Comparison of ENCODE assay signal across 1 cellular context in the genomic region with DNA sequence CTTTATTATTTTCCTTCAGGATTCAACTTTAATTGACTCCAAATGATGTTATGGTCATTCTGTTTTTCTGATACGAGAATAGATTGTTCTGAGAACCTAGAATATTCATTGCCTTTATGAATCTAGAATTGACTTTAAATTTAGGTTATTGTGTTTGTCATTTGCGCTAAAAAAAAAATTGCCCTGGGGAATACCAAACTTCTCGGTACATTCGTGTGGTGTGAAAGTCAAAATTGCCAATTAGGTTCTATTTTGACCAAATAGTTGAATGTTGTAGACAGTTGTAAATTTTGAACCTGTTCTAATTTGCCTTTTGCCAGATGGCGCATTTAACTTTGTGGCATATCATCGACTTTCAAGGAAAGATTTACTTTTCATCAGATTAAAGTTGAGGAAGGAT.
TF ChIP-seq lines count a peak whose summit lies in the region.

No MANE protein-coding gene starts in this region.

TF ChIP-seq in neural cell, 6 proteins besides CTCF, POLR2A, EP300 and RAD21 (continued from another document):
- TF ChIP-seq, protein P1, sequence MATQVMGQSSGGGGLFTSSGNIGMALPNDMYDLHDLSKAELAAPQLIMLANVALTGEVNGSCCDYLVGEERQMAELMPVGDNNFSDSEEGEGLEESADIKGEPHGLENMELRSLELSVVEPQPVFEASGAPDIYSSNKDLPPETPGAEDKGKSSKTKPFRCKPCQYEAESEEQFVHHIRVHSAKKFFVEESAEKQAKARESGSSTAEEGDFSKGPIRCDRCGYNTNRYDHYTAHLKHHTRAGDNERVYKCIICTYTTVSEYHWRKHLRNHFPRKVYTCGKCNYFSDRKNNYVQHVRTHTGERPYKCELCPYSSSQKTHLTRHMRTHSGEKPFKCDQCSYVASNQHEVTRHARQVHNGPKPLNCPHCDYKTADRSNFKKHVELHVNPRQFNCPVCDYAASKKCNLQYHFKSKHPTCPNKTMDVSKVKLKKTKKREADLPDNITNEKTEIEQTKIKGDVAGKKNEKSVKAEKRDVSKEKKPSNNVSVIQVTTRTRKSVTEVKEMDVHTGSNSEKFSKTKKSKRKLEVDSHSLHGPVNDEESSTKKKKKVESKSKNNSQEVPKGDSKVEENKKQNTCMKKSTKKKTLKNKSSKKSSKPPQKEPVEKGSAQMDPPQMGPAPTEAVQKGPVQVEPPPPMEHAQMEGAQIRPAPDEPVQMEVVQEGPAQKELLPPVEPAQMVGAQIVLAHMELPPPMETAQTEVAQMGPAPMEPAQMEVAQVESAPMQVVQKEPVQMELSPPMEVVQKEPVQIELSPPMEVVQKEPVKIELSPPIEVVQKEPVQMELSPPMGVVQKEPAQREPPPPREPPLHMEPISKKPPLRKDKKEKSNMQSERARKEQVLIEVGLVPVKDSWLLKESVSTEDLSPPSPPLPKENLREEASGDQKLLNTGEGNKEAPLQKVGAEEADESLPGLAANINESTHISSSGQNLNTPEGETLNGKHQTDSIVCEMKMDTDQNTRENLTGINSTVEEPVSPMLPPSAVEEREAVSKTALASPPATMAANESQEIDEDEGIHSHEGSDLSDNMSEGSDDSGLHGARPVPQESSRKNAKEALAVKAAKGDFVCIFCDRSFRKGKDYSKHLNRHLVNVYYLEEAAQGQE (IDR thresholded peaks at IDR 0.05; ENCODE audit: borderline replicate concordance) = no peak
- TF ChIP-seq POLR2AphosphoS5 (IDR thresholded peaks at IDR 0.05) = no peak
